ENCODE assay signal across 1 cellular context in the genomic region with DNA sequence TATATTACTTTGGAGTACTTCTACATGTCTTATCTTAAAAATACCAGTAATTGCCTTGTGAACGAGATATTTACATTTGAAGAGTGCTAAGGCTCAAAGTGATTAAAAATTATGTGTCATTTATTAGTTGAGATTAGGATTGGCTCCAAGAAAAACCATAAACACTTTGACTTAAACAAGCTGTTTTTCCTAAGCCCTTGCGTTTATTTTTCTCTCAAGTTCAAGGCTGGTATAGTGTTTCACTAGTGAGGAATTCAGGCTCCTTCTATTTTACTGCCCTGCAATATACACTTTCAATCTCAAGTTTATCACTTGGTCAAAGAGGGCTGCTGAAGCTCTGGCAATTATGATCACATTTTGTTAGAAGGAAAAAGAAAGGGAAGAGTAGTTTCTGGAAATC.
A peak's percentile ranks its signal among the peaks of the same experiment; 100 is the strongest.
TF ChIP-seq lines count a peak whose summit lies in the region.

No MANE protein-coding gene starts in this region.

TF ChIP-seq in HEK293, 187 proteins besides CTCF, POLR2A, EP300 and RAD21 (continued from another document):
- TF ChIP-seq, protein P1, sequence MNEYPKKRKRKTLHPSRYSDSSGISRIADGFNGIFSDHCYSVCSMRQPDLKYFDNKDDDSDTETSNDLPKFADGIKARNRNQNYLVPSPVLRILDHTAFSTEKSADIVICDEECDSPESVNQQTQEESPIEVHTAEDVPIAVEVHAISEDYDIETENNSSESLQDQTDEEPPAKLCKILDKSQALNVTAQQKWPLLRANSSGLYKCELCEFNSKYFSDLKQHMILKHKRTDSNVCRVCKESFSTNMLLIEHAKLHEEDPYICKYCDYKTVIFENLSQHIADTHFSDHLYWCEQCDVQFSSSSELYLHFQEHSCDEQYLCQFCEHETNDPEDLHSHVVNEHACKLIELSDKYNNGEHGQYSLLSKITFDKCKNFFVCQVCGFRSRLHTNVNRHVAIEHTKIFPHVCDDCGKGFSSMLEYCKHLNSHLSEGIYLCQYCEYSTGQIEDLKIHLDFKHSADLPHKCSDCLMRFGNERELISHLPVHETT (tag by site-specific recombination; IDR thresholded peaks at IDR 0.05) = no peak
- TF ChIP-seq ZNF132 (tag by site-specific recombination; IDR thresholded peaks at IDR 0.05; ENCODE audit: borderline replicate concordance) (no peak), REPIN1 (tag by site-specific recombination; IDR thresholded peaks at IDR 0.05; ENCODE audit: low read depth) (no peak; the same call in 1 of the 2 replicates), ZNF544 (tag by site-specific recombination; IDR thresholded peaks at IDR 0.05) (no peak), MZF1 (tag by site-specific recombination; IDR thresholded peaks at IDR 0.05; ENCODE audit: borderline replicate concordance) (peak; percentile 49; the same call in 1 of the 2 replicates), ZNF521 (tag by site-specific recombination; IDR thresholded peaks at IDR 0.05) (no peak), ZXDB (tag by site-specific recombination; IDR thresholded peaks at IDR 0.05) (peak; percentile 73), ZNF266 (tag by site-specific recombination; IDR thresholded peaks at IDR 0.05; ENCODE audit: low read depth) (no peak), ZBTB17 (tag by site-specific recombination; IDR thresholded peaks at IDR 0.05) (no peak), TCF7L2 (IDR thresholded peaks at IDR 0.05; ENCODE audit: borderline replicate concordance, low read depth, low read length) (no peak), EGR2 (tag by site-specific recombination; IDR thresholded peaks at IDR 0.05; ENCODE audit: low read depth) (no peak), ZNF423 (tag by site-specific recombination; IDR thresholded peaks at IDR 0.05) (no peak), ZNF837 (tag by site-specific recombination; IDR thresholded peaks at IDR 0.05) (no peak), ZNF404 (tag by site-specific recombination; IDR thresholded peaks at IDR 0.05) (no peak), KLF9 (tag by site-specific recombination; IDR thresholded peaks at IDR 0.05; ENCODE audit: low read depth) (no peak), HOXD13 (CRISPR knock-in tag; IDR thresholded peaks at IDR 0.05; ENCODE audit: borderline replicate concordance) (no peak), ZNF561 (tag by site-specific recombination; IDR thresholded peaks at IDR 0.05; ENCODE audit: borderline replicate concordance) (no peak), IKZF3 (tag by site-specific recombination; IDR thresholded peaks at IDR 0.05) (peak; percentile 64), ZNF157 (tag by site-specific recombination; IDR thresholded peaks at IDR 0.05) (no peak), ZNF138 (tag by site-specific recombination; IDR thresholded peaks at IDR 0.05; ENCODE audit: borderline replicate concordance) (no peak)
- TF ChIP-seq, protein P2, sequence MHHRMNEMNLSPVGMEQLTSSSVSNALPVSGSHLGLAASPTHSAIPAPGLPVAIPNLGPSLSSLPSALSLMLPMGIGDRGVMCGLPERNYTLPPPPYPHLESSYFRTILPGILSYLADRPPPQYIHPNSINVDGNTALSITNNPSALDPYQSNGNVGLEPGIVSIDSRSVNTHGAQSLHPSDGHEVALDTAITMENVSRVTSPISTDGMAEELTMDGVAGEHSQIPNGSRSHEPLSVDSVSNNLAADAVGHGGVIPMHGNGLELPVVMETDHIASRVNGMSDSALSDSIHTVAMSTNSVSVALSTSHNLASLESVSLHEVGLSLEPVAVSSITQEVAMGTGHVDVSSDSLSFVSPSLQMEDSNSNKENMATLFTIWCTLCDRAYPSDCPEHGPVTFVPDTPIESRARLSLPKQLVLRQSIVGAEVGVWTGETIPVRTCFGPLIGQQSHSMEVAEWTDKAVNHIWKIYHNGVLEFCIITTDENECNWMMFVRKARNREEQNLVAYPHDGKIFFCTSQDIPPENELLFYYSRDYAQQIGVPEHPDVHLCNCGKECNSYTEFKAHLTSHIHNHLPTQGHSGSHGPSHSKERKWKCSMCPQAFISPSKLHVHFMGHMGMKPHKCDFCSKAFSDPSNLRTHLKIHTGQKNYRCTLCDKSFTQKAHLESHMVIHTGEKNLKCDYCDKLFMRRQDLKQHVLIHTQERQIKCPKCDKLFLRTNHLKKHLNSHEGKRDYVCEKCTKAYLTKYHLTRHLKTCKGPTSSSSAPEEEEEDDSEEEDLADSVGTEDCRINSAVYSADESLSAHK (tag by site-specific recombination; IDR thresholded peaks at IDR 0.05) = peak; percentile 75
- TF ChIP-seq, protein P3, sequence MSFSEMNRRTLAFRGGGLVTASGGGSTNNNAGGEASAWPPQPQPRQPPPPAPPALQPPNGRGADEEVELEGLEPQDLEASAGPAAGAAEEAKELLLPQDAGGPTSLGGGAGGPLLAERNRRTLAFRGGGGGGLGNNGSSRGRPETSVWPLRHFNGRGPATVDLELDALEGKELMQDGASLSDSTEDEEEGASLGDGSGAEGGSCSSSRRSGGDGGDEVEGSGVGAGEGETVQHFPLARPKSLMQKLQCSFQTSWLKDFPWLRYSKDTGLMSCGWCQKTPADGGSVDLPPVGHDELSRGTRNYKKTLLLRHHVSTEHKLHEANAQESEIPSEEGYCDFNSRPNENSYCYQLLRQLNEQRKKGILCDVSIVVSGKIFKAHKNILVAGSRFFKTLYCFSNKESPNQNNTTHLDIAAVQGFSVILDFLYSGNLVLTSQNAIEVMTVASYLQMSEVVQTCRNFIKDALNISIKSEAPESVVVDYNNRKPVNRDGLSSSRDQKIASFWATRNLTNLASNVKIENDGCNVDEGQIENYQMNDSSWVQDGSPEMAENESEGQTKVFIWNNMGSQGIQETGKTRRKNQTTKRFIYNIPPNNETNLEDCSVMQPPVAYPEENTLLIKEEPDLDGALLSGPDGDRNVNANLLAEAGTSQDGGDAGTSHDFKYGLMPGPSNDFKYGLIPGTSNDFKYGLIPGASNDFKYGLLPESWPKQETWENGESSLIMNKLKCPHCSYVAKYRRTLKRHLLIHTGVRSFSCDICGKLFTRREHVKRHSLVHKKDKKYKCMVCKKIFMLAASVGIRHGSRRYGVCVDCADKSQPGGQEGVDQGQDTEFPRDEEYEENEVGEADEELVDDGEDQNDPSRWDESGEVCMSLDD (tag by site-specific recombination; IDR thresholded peaks at IDR 0.05) = no peak
- TF ChIP-seq, protein P4, sequence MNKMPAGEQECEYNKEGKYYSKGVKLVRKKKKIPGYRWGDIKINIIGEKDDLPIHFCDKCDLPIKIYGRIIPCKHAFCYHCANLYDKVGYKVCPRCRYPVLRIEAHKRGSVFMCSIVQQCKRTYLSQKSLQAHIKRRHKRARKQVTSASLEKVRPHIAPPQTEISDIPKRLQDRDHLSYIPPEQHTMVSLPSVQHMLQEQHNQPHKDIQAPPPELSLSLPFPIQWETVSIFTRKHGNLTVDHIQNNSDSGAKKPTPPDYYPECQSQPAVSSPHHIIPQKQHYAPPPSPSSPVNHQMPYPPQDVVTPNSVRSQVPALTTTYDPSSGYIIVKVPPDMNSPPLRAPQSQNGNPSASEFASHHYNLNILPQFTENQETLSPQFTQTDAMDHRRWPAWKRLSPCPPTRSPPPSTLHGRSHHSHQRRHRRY (tag by site-specific recombination; IDR thresholded peaks at IDR 0.05) = no peak
- TF ChIP-seq, protein P5, sequence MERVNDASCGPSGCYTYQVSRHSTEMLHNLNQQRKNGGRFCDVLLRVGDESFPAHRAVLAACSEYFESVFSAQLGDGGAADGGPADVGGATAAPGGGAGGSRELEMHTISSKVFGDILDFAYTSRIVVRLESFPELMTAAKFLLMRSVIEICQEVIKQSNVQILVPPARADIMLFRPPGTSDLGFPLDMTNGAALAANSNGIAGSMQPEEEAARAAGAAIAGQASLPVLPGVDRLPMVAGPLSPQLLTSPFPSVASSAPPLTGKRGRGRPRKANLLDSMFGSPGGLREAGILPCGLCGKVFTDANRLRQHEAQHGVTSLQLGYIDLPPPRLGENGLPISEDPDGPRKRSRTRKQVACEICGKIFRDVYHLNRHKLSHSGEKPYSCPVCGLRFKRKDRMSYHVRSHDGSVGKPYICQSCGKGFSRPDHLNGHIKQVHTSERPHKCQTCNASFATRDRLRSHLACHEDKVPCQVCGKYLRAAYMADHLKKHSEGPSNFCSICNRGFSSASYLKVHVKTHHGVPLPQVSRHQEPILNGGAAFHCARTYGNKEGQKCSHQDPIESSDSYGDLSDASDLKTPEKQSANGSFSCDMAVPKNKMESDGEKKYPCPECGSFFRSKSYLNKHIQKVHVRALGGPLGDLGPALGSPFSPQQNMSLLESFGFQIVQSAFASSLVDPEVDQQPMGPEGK (tag by site-specific recombination; IDR thresholded peaks at IDR 0.05) = no peak
- TF ChIP-seq, protein P6, sequence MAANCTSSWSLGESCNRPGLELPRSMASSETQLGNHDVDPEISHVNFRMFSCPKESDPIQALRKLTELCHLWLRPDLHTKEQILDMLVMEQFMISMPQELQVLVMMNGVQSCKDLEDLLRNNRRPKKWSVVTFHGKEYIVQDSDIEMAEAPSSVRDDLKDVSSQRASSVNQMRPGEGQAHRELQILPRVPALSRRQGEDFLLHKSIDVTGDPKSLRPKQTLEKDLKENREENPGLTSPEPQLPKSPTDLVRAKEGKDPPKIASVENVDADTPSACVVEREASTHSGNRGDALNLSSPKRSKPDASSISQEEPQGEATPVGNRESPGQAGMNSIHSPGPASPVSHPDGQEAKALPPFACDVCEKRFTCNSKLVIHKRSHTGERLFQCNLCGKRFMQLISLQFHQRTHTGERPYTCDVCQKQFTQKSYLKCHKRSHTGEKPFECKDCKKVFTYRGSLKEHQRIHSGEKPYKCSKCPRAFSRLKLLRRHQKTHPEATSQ (tag by site-specific recombination; IDR thresholded peaks at IDR 0.05) = no peak
- TF ChIP-seq, protein P7, sequence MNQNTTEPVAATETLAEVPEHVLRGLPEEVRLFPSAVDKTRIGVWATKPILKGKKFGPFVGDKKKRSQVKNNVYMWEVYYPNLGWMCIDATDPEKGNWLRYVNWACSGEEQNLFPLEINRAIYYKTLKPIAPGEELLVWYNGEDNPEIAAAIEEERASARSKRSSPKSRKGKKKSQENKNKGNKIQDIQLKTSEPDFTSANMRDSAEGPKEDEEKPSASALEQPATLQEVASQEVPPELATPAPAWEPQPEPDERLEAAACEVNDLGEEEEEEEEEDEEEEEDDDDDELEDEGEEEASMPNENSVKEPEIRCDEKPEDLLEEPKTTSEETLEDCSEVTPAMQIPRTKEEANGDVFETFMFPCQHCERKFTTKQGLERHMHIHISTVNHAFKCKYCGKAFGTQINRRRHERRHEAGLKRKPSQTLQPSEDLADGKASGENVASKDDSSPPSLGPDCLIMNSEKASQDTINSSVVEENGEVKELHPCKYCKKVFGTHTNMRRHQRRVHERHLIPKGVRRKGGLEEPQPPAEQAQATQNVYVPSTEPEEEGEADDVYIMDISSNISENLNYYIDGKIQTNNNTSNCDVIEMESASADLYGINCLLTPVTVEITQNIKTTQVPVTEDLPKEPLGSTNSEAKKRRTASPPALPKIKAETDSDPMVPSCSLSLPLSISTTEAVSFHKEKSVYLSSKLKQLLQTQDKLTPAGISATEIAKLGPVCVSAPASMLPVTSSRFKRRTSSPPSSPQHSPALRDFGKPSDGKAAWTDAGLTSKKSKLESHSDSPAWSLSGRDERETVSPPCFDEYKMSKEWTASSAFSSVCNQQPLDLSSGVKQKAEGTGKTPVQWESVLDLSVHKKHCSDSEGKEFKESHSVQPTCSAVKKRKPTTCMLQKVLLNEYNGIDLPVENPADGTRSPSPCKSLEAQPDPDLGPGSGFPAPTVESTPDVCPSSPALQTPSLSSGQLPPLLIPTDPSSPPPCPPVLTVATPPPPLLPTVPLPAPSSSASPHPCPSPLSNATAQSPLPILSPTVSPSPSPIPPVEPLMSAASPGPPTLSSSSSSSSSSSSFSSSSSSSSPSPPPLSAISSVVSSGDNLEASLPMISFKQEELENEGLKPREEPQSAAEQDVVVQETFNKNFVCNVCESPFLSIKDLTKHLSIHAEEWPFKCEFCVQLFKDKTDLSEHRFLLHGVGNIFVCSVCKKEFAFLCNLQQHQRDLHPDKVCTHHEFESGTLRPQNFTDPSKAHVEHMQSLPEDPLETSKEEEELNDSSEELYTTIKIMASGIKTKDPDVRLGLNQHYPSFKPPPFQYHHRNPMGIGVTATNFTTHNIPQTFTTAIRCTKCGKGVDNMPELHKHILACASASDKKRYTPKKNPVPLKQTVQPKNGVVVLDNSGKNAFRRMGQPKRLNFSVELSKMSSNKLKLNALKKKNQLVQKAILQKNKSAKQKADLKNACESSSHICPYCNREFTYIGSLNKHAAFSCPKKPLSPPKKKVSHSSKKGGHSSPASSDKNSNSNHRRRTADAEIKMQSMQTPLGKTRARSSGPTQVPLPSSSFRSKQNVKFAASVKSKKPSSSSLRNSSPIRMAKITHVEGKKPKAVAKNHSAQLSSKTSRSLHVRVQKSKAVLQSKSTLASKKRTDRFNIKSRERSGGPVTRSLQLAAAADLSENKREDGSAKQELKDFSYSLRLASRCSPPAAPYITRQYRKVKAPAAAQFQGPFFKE (tag by site-specific recombination; IDR thresholded peaks at IDR 0.05; ENCODE audit: borderline replicate concordance) = no peak
